8 cellular contexts compared by ENCODE assay signal in the genomic region with DNA sequence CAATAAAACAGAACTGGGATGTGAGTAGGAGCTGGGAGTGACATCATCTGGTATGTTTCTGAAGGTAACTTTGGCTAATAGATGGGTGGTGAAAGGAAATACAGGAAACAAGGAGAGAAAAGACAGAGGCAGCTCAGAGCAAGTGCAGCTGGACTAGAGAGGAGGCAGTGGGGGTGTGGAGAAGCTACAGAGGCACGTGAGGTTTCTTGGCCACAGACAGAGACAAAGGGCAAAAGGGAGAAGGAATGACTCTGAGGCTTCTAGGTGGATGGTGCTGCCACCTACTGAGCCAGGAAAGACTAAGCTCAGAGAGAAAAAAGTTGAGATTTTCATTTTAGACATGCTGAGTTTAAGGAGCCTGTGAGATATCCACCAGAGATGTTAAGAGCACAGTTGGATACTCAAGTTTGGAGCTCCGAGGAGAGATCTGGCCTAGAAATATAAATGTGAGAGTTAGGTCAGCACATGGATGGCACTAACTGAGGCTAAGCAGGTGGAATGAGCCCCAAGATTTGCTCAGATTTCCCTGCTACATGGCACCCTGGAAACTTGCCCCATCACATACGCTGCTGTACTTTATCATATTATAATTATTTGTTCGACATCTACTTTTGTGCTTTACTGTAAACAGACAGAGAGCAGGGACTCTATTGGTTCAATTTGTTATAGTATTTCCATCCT.
DNase-seq lines count a peak whose midpoint lies in the region; ATAC-seq and TF ChIP-seq lines count a peak whose summit lies in the region.

No MANE protein-coding gene starts in this region.

- in situ Hi-C loops in SK-MEL-5 (cut with HindIII; ENCODE audit: low pct_unique_long_range_greater_than_20kb, low sequenced_read_pairs) = no loop called here

- H3K4me1 ChIP-seq in foreskin keratinocyte = no peaks in the 10 kb centered on the region

- DNase-seq in EL (peak; percentile 72), HPDE6-E6E7 (ENCODE audit: extremely low spot score) (peak; percentile 27), SK-MEL-5 (ENCODE audit: low read depth, low spot score) (peak; percentile 91), foreskin keratinocyte (peak; percentile 8 to 39), retinal pigment epithelial cell (ENCODE audit: low read depth) (no peak)
- DNase-seq in stimulated activated CD4-positive, alpha-beta T cell treated with anti-CD3 and anti-CD28 coated beads, Interleukin-2, amount 100 ng/mL, for 48 hours = no peak

- TF ChIP-seq CTCF in foreskin keratinocyte (conservative IDR thresholded peaks at IDR 0.05) (peak; percentile 65), retinal pigment epithelial cell (conservative IDR thresholded peaks at IDR 0.05; ENCODE audit: low read depth, low read length) (peak; percentile 75)

- H3K27ac ChIP-seq in foreskin keratinocyte = no peak overlapping the region

- H3K27me3 ChIP-seq in foreskin keratinocyte = no peaks in the 10 kb centered on the region

- no peak overlapping the region for H3K4me3 ChIP-seq in retinal pigment epithelial cell (ENCODE audit: low read length)

- peak; percentile 78 for ATAC-seq in GM19438 (IDR thresholded peaks at IDR 0.05; ENCODE audit: low read depth, unreplicated experiment)
- peak; percentile 85 for ATAC-seq in foreskin keratinocyte
- no peak for ATAC-seq in HG03108 (IDR thresholded peaks at IDR 0.05; ENCODE audit: unreplicated experiment)

Comparison
In these comparisons a context has a peak if more than half of its experiments do, and no peak if none do; other contexts are left out.
1. DNase-seq: peak in EL (single experiment), HPDE6-E6E7 (single experiment), SK-MEL-5 (single experiment) and foreskin keratinocyte (2 of 2); none in retinal pigment epithelial cell (single experiment) and stimulated activated CD4-positive, alpha-beta T cell treated with anti-CD3 and anti-CD28 coated beads, Interleukin-2, amount 100 ng/mL, for 48 hours (0 of 2).